In genomic region chr15:84601555-84601838, GRCh38 we compare ENCODE assay signal across 1 cellular context.
TF ChIP-seq lines count a peak whose summit lies in the region.

No MANE protein-coding gene starts in this region.

TF ChIP-seq in neural cell, 6 proteins besides CTCF, POLR2A, EP300 and RAD21 (continued from another document):
- TF ChIP-seq, protein P1, sequence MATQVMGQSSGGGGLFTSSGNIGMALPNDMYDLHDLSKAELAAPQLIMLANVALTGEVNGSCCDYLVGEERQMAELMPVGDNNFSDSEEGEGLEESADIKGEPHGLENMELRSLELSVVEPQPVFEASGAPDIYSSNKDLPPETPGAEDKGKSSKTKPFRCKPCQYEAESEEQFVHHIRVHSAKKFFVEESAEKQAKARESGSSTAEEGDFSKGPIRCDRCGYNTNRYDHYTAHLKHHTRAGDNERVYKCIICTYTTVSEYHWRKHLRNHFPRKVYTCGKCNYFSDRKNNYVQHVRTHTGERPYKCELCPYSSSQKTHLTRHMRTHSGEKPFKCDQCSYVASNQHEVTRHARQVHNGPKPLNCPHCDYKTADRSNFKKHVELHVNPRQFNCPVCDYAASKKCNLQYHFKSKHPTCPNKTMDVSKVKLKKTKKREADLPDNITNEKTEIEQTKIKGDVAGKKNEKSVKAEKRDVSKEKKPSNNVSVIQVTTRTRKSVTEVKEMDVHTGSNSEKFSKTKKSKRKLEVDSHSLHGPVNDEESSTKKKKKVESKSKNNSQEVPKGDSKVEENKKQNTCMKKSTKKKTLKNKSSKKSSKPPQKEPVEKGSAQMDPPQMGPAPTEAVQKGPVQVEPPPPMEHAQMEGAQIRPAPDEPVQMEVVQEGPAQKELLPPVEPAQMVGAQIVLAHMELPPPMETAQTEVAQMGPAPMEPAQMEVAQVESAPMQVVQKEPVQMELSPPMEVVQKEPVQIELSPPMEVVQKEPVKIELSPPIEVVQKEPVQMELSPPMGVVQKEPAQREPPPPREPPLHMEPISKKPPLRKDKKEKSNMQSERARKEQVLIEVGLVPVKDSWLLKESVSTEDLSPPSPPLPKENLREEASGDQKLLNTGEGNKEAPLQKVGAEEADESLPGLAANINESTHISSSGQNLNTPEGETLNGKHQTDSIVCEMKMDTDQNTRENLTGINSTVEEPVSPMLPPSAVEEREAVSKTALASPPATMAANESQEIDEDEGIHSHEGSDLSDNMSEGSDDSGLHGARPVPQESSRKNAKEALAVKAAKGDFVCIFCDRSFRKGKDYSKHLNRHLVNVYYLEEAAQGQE (IDR thresholded peaks at IDR 0.05; ENCODE audit: borderline replicate concordance): no peak
- no peak for TF ChIP-seq SMC3 (conservative IDR thresholded peaks at IDR 0.05; ENCODE audit: poor library complexity)
- TF ChIP-seq POLR2AphosphoS5 (IDR thresholded peaks at IDR 0.05): no peak
